In genomic region chr2:142880275-142880674, GRCh38 we compare ENCODE assay signal across 17 cellular contexts. TPM values are rescaled to one million over a fixed set of nuclear protein-coding genes. Genes with fewer than 3 reads are reported as not detected.
A peak's percentile ranks its signal among the peaks of the same experiment; 100 is the strongest.
DNase-seq lines count a peak whose midpoint lies in the region; ATAC-seq and TF ChIP-seq lines count a peak whose summit lies in the region.
"Had no signal": no experiment of that assay in that cellular context is flagged by ENCODE, and none has a peak within 500 bp of the region (broad histone marks: within the 10 kb centered on the region; RNA-seq: fewer than 3 reads in every experiment).

No MANE protein-coding gene starts in this region.

- no TSS peak for BruUV-seq in PC-9 (replicated peaks; lab: Mats Ljungman, UMichigan)

- no peaks in the 10 kb centered on the region for H4K20me1 ChIP-seq in PC-9 (ENCODE audit: insufficient read depth)

- H3K4me3 ChIP-seq in GM12865 (ENCODE audit: low read depth, low read length), result peak overlapping the region; percentile 95
- no peak overlapping the region for H3K4me3 ChIP-seq in PC-9
- no peak overlapping the region for H3K4me3 ChIP-seq in esophagus squamous epithelium
- H3K4me3 ChIP-seq: HAP-1, SK-N-MC, thoracic aorta had no signal

- H3K27me3 ChIP-seq in PC-9 (ENCODE audit: insufficient read depth, low read depth) (no peaks in the 10 kb centered on the region), esophagus squamous epithelium (no peaks in the 10 kb centered on the region)

- ATAC-seq in HG03280 (IDR thresholded peaks at IDR 0.05; ENCODE audit: unreplicated experiment), result no peak
- no peak for ATAC-seq in HG02938 (IDR thresholded peaks at IDR 0.05; ENCODE audit: unreplicated experiment)
- ATAC-seq in HG03520 (IDR thresholded peaks at IDR 0.05; ENCODE audit: unreplicated experiment), result no peak

- CTCF ChIA-PET in PC-9 (lab: Charles Lee), result interaction anchor here (0.5 to 1.3 kb wide), 2 partner anchors 100 to 1375 kb away, joined by 3 read pairs; no protein-coding TSS in a partner anchor

- peaks cover 7% of the 10 kb centered on the region for H3F3A ChIP-seq in PC-9 (ENCODE audit: insufficient read depth, low read depth)

- no peaks in the 10 kb centered on the region for H3K79me2 ChIP-seq in PC-9 (ENCODE audit: low read depth)

- H3K9me3 ChIP-seq in PC-9 (ENCODE audit: insufficient read depth, low read depth), result peaks cover 35% of the 10 kb centered on the region
- H3K9me3 ChIP-seq in esophagus squamous epithelium, result no peaks in the 10 kb centered on the region
- H3K9me3 ChIP-seq: HAP-1, thoracic aorta had no signal

- DNase-seq in A172 (ENCODE audit: low spot score), result peak; percentile 32
- DNase-seq in GM12865 (ENCODE audit: low read depth), result no peak
- DNase-seq in PC-9, result no peak
- peak; percentile 88 for DNase-seq in fibroblast of peridontal ligament (ENCODE audit: extremely low read depth)
- no peak for DNase-seq in esophagus squamous epithelium (lab: John Stamatoyannopoulos, UW)
- DNase-seq: activated CD4-positive, alpha-beta T cell treated with anti-CD3 and anti-CD28 coated beads for 1 hour; activated gamma-delta T cell; cortex of kidney; midbrain; MM.1S; NCI-H526 treated with DMSO at 0.1 percent for 48 hours had no signal

- no peak for TF ChIP-seq POLR2A in esophagus squamous epithelium (IDR thresholded peaks at IDR 0.05)

- H2AFZ ChIP-seq in PC-9, result 0 out of 2 replicates have a peak overlapping the region, but pooled peaks have one; percentile 20

- TF ChIP-seq CTCF in GM12865 (IDR thresholded peaks at IDR 0.05; ENCODE audit: insufficient read depth, low read depth, low read length, missing control alignments) (no peak), PC-9 (conservative IDR thresholded peaks at IDR 0.05) (no peak), esophagus squamous epithelium (IDR thresholded peaks at IDR 0.05) (no peak)

- H3K4me1 ChIP-seq in PC-9 (replicated peaks; ENCODE audit: insufficient read depth) (peaks cover 15% of the 10 kb centered on the region), esophagus squamous epithelium (peaks cover 4 to 35% (median 10%) of the 10 kb centered on the region in 3 donors)
- H3K4me1 ChIP-seq: HAP-1 had no signal

- H3K36me3 ChIP-seq in PC-9 (ENCODE audit: low read depth) (peaks cover 10% of the 10 kb centered on the region; the same call in 1 of the 2 replicates), esophagus squamous epithelium (no peaks in the 10 kb centered on the region)
- H3K36me3 ChIP-seq: HAP-1, thoracic aorta had no signal

- no peak overlapping the region for H3K4me2 ChIP-seq in PC-9

- H3K9me2 ChIP-seq in PC-9 (ENCODE audit: insufficient read depth), result no peaks in the 10 kb centered on the region

- intact Hi-C loops in PC-9 (cut with micrococcal nuclease; ENCODE audit: unreplicated experiment) (no loop called here), esophagus squamous epithelium (cut with DNase I) (loop anchor here (10.0 kb wide), 1 partner anchor 105 kb away; no protein-coding TSS in a partner anchor)

- POLR2A ChIA-PET in PC-9 (lab: Charles Lee; ENCODE audit: unreplicated experiment), result no interaction called here

- peak overlapping the region; percentile 7; the same call in 1 of the 2 replicates for H3K27ac ChIP-seq in PC-9
- no peak overlapping the region for H3K27ac ChIP-seq in esophagus squamous epithelium
- H3K27ac ChIP-seq: SK-N-MC, thoracic aorta had no signal

RNA-seq across cellular contexts. Expression of gene KYNU, which starts 2.8 kb away (rescaled TPM):
- 1.4 and 3.9 TPM in 2 replicates for total RNA-seq in A172 (2014; rRNA removed; shearing (Covaris generic))
- total RNA-seq in PC-9 (2021) (44.5 and 55.7 TPM in 2 replicates), esophagus squamous epithelium (10 to 100 TPM in 2 of 4 donors, 1 to 10 TPM in 2; 2.3 to 39.4 (median 19.2) TPM)

Comparison
In these comparisons a context has a peak if more than half of its experiments do, and no peak if none do; other contexts are left out.
1. DNase-seq: peak in A172 (single experiment) and fibroblast of peridontal ligament (single experiment); none in GM12865 (single experiment), PC-9 (0 of 2) and esophagus squamous epithelium (single experiment).